8 cellular contexts compared by ENCODE assay signal in the genomic region with DNA sequence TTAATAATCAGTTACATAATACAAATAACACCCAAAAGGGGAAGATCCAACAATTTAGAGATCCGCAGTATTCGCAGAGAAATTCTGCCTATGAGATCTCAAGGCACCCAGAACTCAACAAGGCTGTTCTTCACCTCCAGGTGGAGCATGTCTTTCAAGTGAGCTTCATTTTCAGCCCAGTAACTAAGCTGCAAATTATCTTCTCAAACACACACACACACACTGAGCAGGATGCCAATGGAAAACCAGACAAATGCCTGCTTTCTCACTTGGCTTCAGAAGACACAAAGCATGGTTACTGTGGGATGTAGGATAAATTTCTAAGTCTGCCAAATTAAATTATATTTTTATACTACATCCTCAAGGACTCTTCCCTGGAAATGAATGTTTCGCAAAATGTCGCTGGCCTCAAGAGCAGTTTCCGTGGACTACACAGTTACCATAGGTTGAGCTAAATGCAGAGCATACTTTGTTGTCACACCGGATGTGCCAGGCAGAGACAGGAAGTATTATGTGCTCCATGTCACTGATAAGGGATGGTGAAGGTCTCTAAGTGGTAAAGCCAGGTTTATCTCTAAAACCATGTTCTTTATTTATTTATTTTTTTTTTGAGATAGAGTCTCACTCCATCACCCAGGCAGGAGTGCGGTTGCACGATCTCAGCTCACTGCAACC. TPM values are rescaled to one million over a fixed set of nuclear protein-coding genes. Genes with fewer than 3 reads are reported as not detected.
DNase-seq lines count a peak whose midpoint lies in the region; ATAC-seq, FAIRE-seq and TF ChIP-seq lines count a peak whose summit lies in the region.

No MANE protein-coding gene starts in this region.

- no peaks in the 10 kb centered on the region for H3K27me3 Mint-ChIP-seq in progenitor cell of endocrine pancreas

- H3K27me3 ChIP-seq in SJSA1 (replicated peaks): no peaks in the 10 kb centered on the region
- no peaks in the 10 kb centered on the region for H3K27me3 ChIP-seq in endothelial cell of umbilical vein (ENCODE audit: control insufficient read depth in 2 of 2, insufficient read depth in 2 of 2, low read length in 2 of 2)

- H3K9me3 Mint-ChIP-seq in progenitor cell of endocrine pancreas (ENCODE audit: low read depth): no peaks in the 10 kb centered on the region

- no peaks in the 10 kb centered on the region for H3K9me1 ChIP-seq in endothelial cell of umbilical vein (replicated peaks; ENCODE audit: control insufficient read depth, extremely low read depth, insufficient read depth, low read length)

- no peak for TF ChIP-seq CTCF in A549 (IDR thresholded peaks at IDR 0.05)
- TF ChIP-seq CTCF in GM10248 (IDR thresholded peaks at IDR 0.05; ENCODE audit: control extremely low read depth, extremely low read depth, low read depth, missing control alignments): peak; percentile 31
- peak in 1 of 2 donors; percentile 21 for TF ChIP-seq CTCF in endothelial cell of umbilical vein (IDR thresholded peaks at IDR 0.05; ENCODE audit: extremely low read depth in 1 of 2, insufficient read depth in 1 of 2, low read depth in 1 of 2, low read length in 2 of 2)
- peak; percentile 32 for TF ChIP-seq CTCF in progenitor cell of endocrine pancreas (IDR thresholded peaks at IDR 0.05; ENCODE audit: unreplicated experiment)

- no peaks in the 10 kb centered on the region for H4K20me1 ChIP-seq in endothelial cell of umbilical vein (replicated peaks; ENCODE audit: control insufficient read depth, extremely low read depth, insufficient read depth, low read length)

- no peaks in the 10 kb centered on the region for H3K4me1 Mint-ChIP-seq in progenitor cell of endocrine pancreas (ENCODE audit: low read depth)

- no peaks in the 10 kb centered on the region for H3K4me1 ChIP-seq in A549
- H3K4me1 ChIP-seq in SJSA1 (replicated peaks): no peaks in the 10 kb centered on the region
- no peaks in the 10 kb centered on the region for H3K4me1 ChIP-seq in endothelial cell of umbilical vein (ENCODE audit: control insufficient read depth, extremely low read depth, insufficient read depth, low read length)

- peak in 1 of 2 experiments; percentile 44 for DNase-seq in A549 (ENCODE audit: low read depth in 1 of 2, low spot score in 1 of 2)
- no peak for DNase-seq in GM10248 (ENCODE audit: extremely low spot score)
- DNase-seq in SJSA1 (ENCODE audit: low read depth in 1 of 2, low spot score in 2 of 2): no peak
- peak; percentile 39 for DNase-seq in endothelial cell of umbilical vein (ENCODE audit: low read depth, low spot score)
- no peak for DNase-seq in progenitor cell of endocrine pancreas (ENCODE audit: low spot score, unreplicated experiment)
- DNase-seq in ecto neural progenitor cell (ENCODE audit: low spot score): no peak
- no peak for DNase-seq in NCI-H1048 (lab: John Stamatoyannopoulos, UW)

- intact Hi-C loops in endothelial cell of umbilical vein (cut with micrococcal nuclease): loop anchor here (1.0 kb wide), 2 partner anchors 62 to 474 kb away; no protein-coding TSS in a partner anchor

- dilution Hi-C loops in endothelial cell of umbilical vein (cut with MboI; ENCODE audit: extremely low pct_ligation_motif_present, low sequenced_read_pairs): loop anchor here (10.0 kb wide), 1 partner anchor 65 kb away; no protein-coding TSS in a partner anchor

- POLR2A ChIA-PET in A549 (lab: Yijun Ruan, JAX) (no interaction called here), GM10248 (lab: Yijun Ruan, JAX) (no interaction called here), endothelial cell of umbilical vein (lab: Charles Lee) (interaction anchor here (0.6 kb wide), 1 partner anchor 28 kb away, joined by 3 read pairs; no protein-coding TSS in a partner anchor)

- H3K27ac Mint-ChIP-seq in progenitor cell of endocrine pancreas: no peak overlapping the region

- BruUV-seq in endothelial cell of umbilical vein (replicated peaks; lab: Mats Ljungman, UMichigan): no TSS peak

- TF ChIP-seq POLR2A in A549 (IDR thresholded peaks at IDR 0.05; ENCODE audit: low read length) (no peak), endothelial cell of umbilical vein (IDR thresholded peaks at IDR 0.05; ENCODE audit: low read depth, low read length) (no peak)

- H3K9me3 ChIP-seq in A549: no peaks in the 10 kb centered on the region
- H3K9me3 ChIP-seq in SJSA1 (replicated peaks): no peaks in the 10 kb centered on the region
- H3K9me3 ChIP-seq in endothelial cell of umbilical vein (replicated peaks; ENCODE audit: control insufficient read depth, insufficient read depth, low read length): no peaks in the 10 kb centered on the region

- no peak overlapping the region for H3K9ac ChIP-seq in endothelial cell of umbilical vein (replicated peaks; ENCODE audit: extremely low read depth, insufficient read depth, low read length)

- H3K79me2 ChIP-seq in endothelial cell of umbilical vein (ENCODE audit: control insufficient read depth, insufficient read depth, low read length): peaks cover 3% of the 10 kb centered on the region

- 94% methylated on average over 8 of the region's 8 CpGs for WGBS in A549 (ENCODE audit: missing lambda C conversion rate)

- H3K4me2 ChIP-seq in A549 (no peak overlapping the region), endothelial cell of umbilical vein (ENCODE audit: insufficient read depth, low read length) (no peak overlapping the region)

- CTCF ChIA-PET in A549 (lab: Yijun Ruan, JAX) (interaction anchor here (0.6 to 1.8 kb wide), 11 partner anchors 13 to 780 kb away, joined by 3 to 5 read pairs (median 3); no protein-coding TSS in a partner anchor), GM10248 (lab: Yijun Ruan, JAX) (interaction anchor here (0.8 to 1.9 kb wide), 11 partner anchors 9 to 63 kb away, joined by 3 to 8 read pairs (median 4); no protein-coding TSS in a partner anchor), endothelial cell of umbilical vein (lab: Charles Lee) (interaction anchor here (0.7 to 2.4 kb wide), 10 partner anchors 9 to 474 kb away, joined by 3 to 25 read pairs (median 4); no protein-coding TSS in a partner anchor)

- H3K4me3 Mint-ChIP-seq in progenitor cell of endocrine pancreas (ENCODE audit: low read depth): no peak overlapping the region

- ATAC-seq in A549 (peak; percentile 79 to 85), HG02763 (IDR thresholded peaks at IDR 0.05; ENCODE audit: unreplicated experiment) (no peak)

- no peak overlapping the region for H3K27ac ChIP-seq in A549
- peak overlapping the region; percentile 13; the same call in 1 of the 2 replicates for H3K27ac ChIP-seq in SJSA1
- H3K27ac ChIP-seq in endothelial cell of umbilical vein (ENCODE audit: insufficient read depth, low read depth, low read length): no peak overlapping the region

- H2AFZ ChIP-seq in endothelial cell of umbilical vein (ENCODE audit: low read depth, low read length): no peak overlapping the region

- peaks cover 32% of the 10 kb centered on the region for H3K36me3 Mint-ChIP-seq in progenitor cell of endocrine pancreas (ENCODE audit: insufficient read depth)

- H3K4me3 ChIP-seq in A549: no peak overlapping the region
- no peak overlapping the region for H3K4me3 ChIP-seq in SJSA1
- H3K4me3 ChIP-seq in endothelial cell of umbilical vein (replicated peaks in 1 of 3; ENCODE audit: insufficient read depth in 1 of 3, low read depth in 1 of 3, low read length in 3 of 3): no peak overlapping the region

- no peak for TF ChIP-seq EP300 in A549 (IDR thresholded peaks at IDR 0.05)

- no peak for FAIRE-seq in A549 (lab: Jason Lieb, UNC)
- FAIRE-seq in endothelial cell of umbilical vein (lab: Jason Lieb, UNC): no peak

- peak in 1 of 2 experiments; percentile 12; a peak in 1 of 5 replicates for TF ChIP-seq RAD21 in A549 (conservative IDR thresholded peaks at IDR 0.05 in 1 of 2, IDR thresholded peaks at IDR 0.05 in 1 of 2)

- H3K36me3 ChIP-seq in SJSA1 (peaks cover 100% of the 10 kb centered on the region), endothelial cell of umbilical vein (ENCODE audit: control insufficient read depth in 2 of 2, extremely low read depth in 1 of 2, insufficient read depth in 2 of 2, low read length in 2 of 2) (peaks cover 32 to 36% of the 10 kb centered on the region in 2 experiments)

TF ChIP-seq in A549, 52 proteins besides CTCF, POLR2A, EP300 and RAD21:
- TF ChIP-seq MAFK (IDR thresholded peaks at IDR 0.05; ENCODE audit: partially characterized antibody) (no peak), MYC (IDR thresholded peaks at IDR 0.05; ENCODE audit: borderline replicate concordance, low read length) (no peak), SMC3 (IDR thresholded peaks at IDR 0.05) (peak; percentile 15; the same call in 1 of the 3 replicates)

TF ChIP-seq in endothelial cell of umbilical vein, 7 proteins besides CTCF, POLR2A, EP300 and RAD21:
- no peak for TF ChIP-seq POLR2AphosphoS5 (IDR thresholded peaks at IDR 0.05; ENCODE audit: insufficient read depth, low read depth, low read length)
- TF ChIP-seq FOS (IDR thresholded peaks at IDR 0.05; ENCODE audit: borderline replicate concordance, insufficient read depth, low read length): no peak
- TF ChIP-seq EZH2 (IDR thresholded peaks at IDR 0.05; ENCODE audit: borderline replicate concordance, low read depth, low read length, severe bottlenecking): no peak
- no peak for TF ChIP-seq MYC (IDR thresholded peaks at IDR 0.05; ENCODE audit: low read depth, low read length)
- TF ChIP-seq, protein P1, sequence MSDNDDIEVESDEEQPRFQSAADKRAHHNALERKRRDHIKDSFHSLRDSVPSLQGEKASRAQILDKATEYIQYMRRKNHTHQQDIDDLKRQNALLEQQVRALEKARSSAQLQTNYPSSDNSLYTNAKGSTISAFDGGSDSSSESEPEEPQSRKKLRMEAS (IDR thresholded peaks at IDR 0.05; ENCODE audit: insufficient read depth, insufficient read length): no peak
- TF ChIP-seq JUN (IDR thresholded peaks at IDR 0.05; ENCODE audit: borderline replicate concordance, insufficient read depth, insufficient read length, low read depth): no peak
- no peak for TF ChIP-seq GATA2 (IDR thresholded peaks at IDR 0.05; ENCODE audit: insufficient read depth, insufficient read length, low read depth, low read length)

RNA-seq across cellular contexts. Expression of a gene that starts 30.3 kb away (rescaled TPM):
- polyA plus RNA-seq in A549 (2011; rRNA removed) (74.3 and 135 TPM in 2 replicates), A549 (2017; fragmentation: RNase III; extraction: RNeasy Plus Mini Kit Qiagen cat#74134 plus additional on column Dnase treatment) (50.5 to 63.0 TPM (median 55.8 TPM) in 3 replicates), endothelial cell of umbilical vein (125 and 128 TPM in 2 replicates)
- 77.3 and 78.0 TPM in 2 replicates for polyA plus RNA-seq in A549 (2012; cell fraction: cytosol; rRNA removed)
- 287 and 459 TPM in 2 replicates for polyA plus RNA-seq in A549 (2012; cell fraction: nucleus; rRNA removed)
- polyA minus RNA-seq in A549 (2011; rRNA and poly(A)+ RNA removed): 277 and 322 TPM in 2 replicates
- total RNA-seq in SJSA1 (2014; rRNA removed; shearing (Covaris generic)): 42.7 and 60.6 TPM in 2 replicates
- total RNA-seq in endothelial cell of umbilical vein (146 and 150 TPM in 2 replicates), progenitor cell of endocrine pancreas (153 and 155 TPM in 2 replicates)
- 90.6 and 93.1 TPM in 2 replicates for polyA plus RNA-seq in endothelial cell of umbilical vein (2011; cell fraction: cytosol; rRNA removed)
- 493 and 664 TPM in 2 replicates for polyA plus RNA-seq in endothelial cell of umbilical vein (2011; cell fraction: nucleus; rRNA removed)
- 101 and 127 TPM in 2 replicates for polyA plus RNA-seq in endothelial cell of umbilical vein (2012)
- polyA minus RNA-seq in endothelial cell of umbilical vein: 252 and 266 TPM in 2 replicates
- polyA minus RNA-seq in endothelial cell of umbilical vein (2011; cell fraction: cytosol; rRNA and poly(A)+ RNA removed): 94.8 TPM
- 364 and 508 TPM in 2 replicates for polyA minus RNA-seq in endothelial cell of umbilical vein (2011; cell fraction: nucleus; rRNA and poly(A)+ RNA removed)
